Comparison of ENCODE assay signal across 22 cellular contexts in the genomic region with DNA sequence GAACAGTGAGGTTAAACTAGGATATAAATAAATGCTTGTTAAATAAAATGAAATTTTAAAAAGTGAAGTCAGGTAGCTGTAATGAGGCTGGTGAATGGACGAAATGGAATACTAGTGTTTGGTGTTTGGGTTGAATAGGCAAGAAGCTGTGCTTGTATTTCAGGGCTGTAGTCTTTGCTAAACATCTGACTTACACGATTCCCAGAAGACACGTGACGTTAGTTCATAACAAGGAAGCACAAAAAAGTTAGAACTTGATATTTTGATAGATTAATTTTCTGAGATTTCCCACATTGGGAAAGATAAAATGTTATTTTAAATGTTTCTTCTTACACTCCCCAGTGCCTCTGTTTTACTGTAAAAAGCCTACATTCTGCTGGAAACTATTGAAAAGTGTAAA.
"Had no signal": no experiment of that assay in that cellular context is flagged by ENCODE, and none has a peak within 500 bp of the region (broad histone marks: within the 10 kb centered on the region; RNA-seq: fewer than 3 reads in every experiment).

No MANE protein-coding gene starts in this region.

- DNase-seq: activated B cell treated with CpG ODN at 0.5 μM for 24 hours; activated CD4-positive, alpha-beta T cell treated with anti-CD3 and anti-CD28 coated beads, Interleukin-2, amount 50 U/mL, for 1 hour; activated CD8-positive, alpha-beta T cell treated with anti-CD3 and anti-CD28 coated beads for 36 hours; activated gamma-delta T cell treated with Interleukin-2 at 50 U/mL for 16 hours; activated T-cell treated with anti-CD3 and anti-CD28 coated beads, Interleukin-2, amount 50 U/mL, for 4 hours; left cardiac atrium; midbrain; naive thymus-derived CD8-positive, alpha-beta T cell; stimulated activated CD4-positive, alpha-beta T cell treated with anti-CD3 and anti-CD28 coated beads, Interleukin-2, amount 100 ng/mL, for 48 hours; stimulated activated naive CD4-positive, alpha-beta T cell treated with Interleukin-2 at 50 U/mL for 16 hours; T-helper 17 cell had no signal

- H3K27ac Mint-ChIP-seq: activated B cell treated with CpG ODN at 0.5 μM for 24 hours; activated CD8-positive, alpha-beta T cell treated with anti-CD3 and anti-CD28 coated beads for 36 hours; activated naive CD4-positive, alpha-beta T cell treated with anti-CD3 and anti-CD28 coated beads, Interleukin-2, amount 50 U/mL, for 24 hours; activated T-helper 17 cell treated with anti-CD3 and anti-CD28 coated beads, Interleukin-2, amount 50 U/mL, for 72 hours; dendritic cell treated with granulocyte-macrophage colony-stimulating factor and Interleukin-4, amounts not matched to agents 40 ng/mL and 50 ng/mL, for 4 days; naive thymus-derived CD8-positive, alpha-beta T cell; T-helper 17 cell had no signal

- H3K9me3 Mint-ChIP-seq: activated CD8-positive, alpha-beta T cell treated with anti-CD3 and anti-CD28 coated beads for 36 hours; activated T-helper 17 cell treated with anti-CD3 and anti-CD28 coated beads, Interleukin-2, amount 50 U/mL, for 72 hours had no signal

- H2AFZ ChIP-seq: hepatocyte had no signal

- FAIRE-seq: keratinocyte had no signal

- H3K27ac ChIP-seq: breast epithelium, esophagus muscularis mucosa, gastroesophageal sphincter, hepatocyte, right atrium auricular region, tibial nerve had no signal

- H3K36me3 ChIP-seq: breast epithelium, esophagus muscularis mucosa, gastroesophageal sphincter, right atrium auricular region, tibial nerve had no signal

- H3K79me2 ChIP-seq: hepatocyte had no signal

- H3K4me1 Mint-ChIP-seq: activated B cell treated with CpG ODN at 0.5 μM for 24 hours; activated naive CD4-positive, alpha-beta T cell treated with anti-CD3 and anti-CD28 coated beads, Interleukin-2, amount 50 U/mL, for 24 hours; activated T-helper 17 cell treated with anti-CD3 and anti-CD28 coated beads, Interleukin-2, amount 50 U/mL, for 72 hours; central memory CD8-positive, alpha-beta T cell; naive thymus-derived CD8-positive, alpha-beta T cell; T-helper 17 cell had no signal

- H3K27me3 Mint-ChIP-seq: activated B cell treated with CpG ODN at 0.5 μM for 24 hours; activated CD8-positive, alpha-beta T cell treated with anti-CD3 and anti-CD28 coated beads for 36 hours; activated naive CD4-positive, alpha-beta T cell treated with anti-CD3 and anti-CD28 coated beads, Interleukin-2, amount 50 U/mL, for 24 hours; activated T-helper 17 cell treated with anti-CD3 and anti-CD28 coated beads, Interleukin-2, amount 50 U/mL, for 72 hours; central memory CD8-positive, alpha-beta T cell; dendritic cell treated with granulocyte-macrophage colony-stimulating factor and Interleukin-4, amounts not matched to agents 40 ng/mL and 50 ng/mL, for 4 days; T-helper 17 cell had no signal

- H3K4me3 Mint-ChIP-seq: activated B cell treated with CpG ODN at 0.5 μM for 24 hours; activated CD8-positive, alpha-beta T cell treated with anti-CD3 and anti-CD28 coated beads for 36 hours; activated naive CD4-positive, alpha-beta T cell treated with anti-CD3 and anti-CD28 coated beads, Interleukin-2, amount 50 U/mL, for 24 hours; activated T-cell treated with anti-CD3 and anti-CD28 coated beads, Interleukin-2, amount 50 U/mL, for 4 hours; activated T-helper 17 cell treated with anti-CD3 and anti-CD28 coated beads, Interleukin-2, amount 50 U/mL, for 72 hours; central memory CD8-positive, alpha-beta T cell; dendritic cell treated with granulocyte-macrophage colony-stimulating factor and Interleukin-4, amounts not matched to agents 40 ng/mL and 50 ng/mL, for 4 days; naive thymus-derived CD8-positive, alpha-beta T cell; T-helper 17 cell had no signal

- H3K4me3 ChIP-seq: breast epithelium, esophagus muscularis mucosa, gastroesophageal sphincter, hepatocyte, right atrium auricular region, tibial nerve had no signal

- H3K9me3 ChIP-seq: breast epithelium, esophagus muscularis mucosa, gastroesophageal sphincter, right atrium auricular region, tibial nerve had no signal

- H3K27me3 ChIP-seq: breast epithelium, esophagus muscularis mucosa, gastroesophageal sphincter, hepatocyte, right atrium auricular region, tibial nerve had no signal

- H3K4me2 ChIP-seq: hepatocyte had no signal

- H3K36me3 Mint-ChIP-seq: activated naive CD4-positive, alpha-beta T cell treated with anti-CD3 and anti-CD28 coated beads, Interleukin-2, amount 50 U/mL, for 24 hours; naive thymus-derived CD8-positive, alpha-beta T cell had no signal

- H3K4me1 ChIP-seq: breast epithelium, esophagus muscularis mucosa, gastroesophageal sphincter, right atrium auricular region had no signal
